8 cellular contexts compared by ENCODE assay signal in genomic region chr19:33302175-33302973, GRCh38. TPM values are rescaled to one million over a fixed set of nuclear protein-coding genes. Genes with fewer than 3 reads are reported as not detected.
A peak's percentile ranks its signal among the peaks of the same experiment; 100 is the strongest.
DNase-seq lines count a peak whose midpoint lies in the region; ATAC-seq, FAIRE-seq and TF ChIP-seq lines count a peak whose summit lies in the region.

CEBPA (minus strand) TSS chr19:33302534; CDS start chr19:33302414, 120 bp downstream.

- DNase-seq in DMS53 (lab: John Stamatoyannopoulos, UW) (peak; percentile 86), SJCRH30 (peak; percentile 84 to 93), cardiac septum (ENCODE audit: low spot score) (peak; percentile 92), pancreas (peak; percentile 77 to 95 (median 88)), ureter (ENCODE audit: low spot score) (peak; percentile 86)
- peak; percentile 47 for DNase-seq in Jurkat, Clone E6-1 (ENCODE audit: low read depth, low spot score)
- DNase-seq in activated naive CD8-positive, alpha-beta T cell treated with anti-CD3 and anti-CD28 coated beads, Interleukin-2, amount 10 ng/mL, durations not matched to agents 7 days and 5 days = peak; percentile 79

- H3K36me3 ChIP-seq in SJCRH30 (no peaks in the 10 kb centered on the region), pancreas (no peaks in the 10 kb centered on the region)

- peaks cover 6% of the 10 kb centered on the region for H3K4me1 ChIP-seq in SJCRH30
- peaks cover 15 to 37% (median 21%) of the 10 kb centered on the region in 3 donors for H3K4me1 ChIP-seq in pancreas

- intact Hi-C loops in cardiac septum (cut with DNase I) (loop anchor here (1.0 to 5.0 kb wide), 3 partner anchors 71 to 105 kb away; partner anchors contain the start of gene CEBPG), pancreas (cut with DNase I) (no loop called here)

- H3K4me3 ChIP-seq in Jurkat, Clone E6-1 (ENCODE audit: low read length) = peak within 1 kb of the TSS; percentile 31
- peak within 1 kb of the TSS; percentile 70 for H3K4me3 ChIP-seq in SJCRH30
- peak within 1 kb of the TSS; percentile 67 to 82 (median 76) for H3K4me3 ChIP-seq in pancreas

- H3K9me3 Mint-ChIP-seq in activated naive CD8-positive, alpha-beta T cell treated with anti-CD3 and anti-CD28 coated beads, Interleukin-2, amount 10 ng/mL, durations not matched to agents 7 days and 5 days = no peaks in the 10 kb centered on the region

- H3K27me3 ChIP-seq in SJCRH30 (no peaks in the 10 kb centered on the region), pancreas (no peaks in the 10 kb centered on the region)

- H3K27me3 Mint-ChIP-seq in activated naive CD8-positive, alpha-beta T cell treated with anti-CD3 and anti-CD28 coated beads, Interleukin-2, amount 10 ng/mL, durations not matched to agents 7 days and 5 days = peaks cover 48% of the 10 kb centered on the region

- ATAC-seq in GM21528 (IDR thresholded peaks at IDR 0.05; ENCODE audit: low FRiP score, unreplicated experiment) = peak; percentile 74
- ATAC-seq in activated naive CD8-positive, alpha-beta T cell treated with anti-CD3 and anti-CD28 coated beads, Interleukin-2, amount 10 ng/mL, durations not matched to agents 7 days and 5 days (ENCODE audit: low read depth) = peak; percentile 90
- peak; percentile 65 to 84 (median 78) for ATAC-seq in pancreas

- POLR2A ChIA-PET in activated naive CD8-positive, alpha-beta T cell treated with anti-CD3 and anti-CD28 coated beads, Interleukin-2, amount 10 ng/mL, durations not matched to agents 7 days and 5 days (lab: Charles Lee) = interaction anchor here (1.2 to 1.5 kb wide), 2 partner anchors 68 to 72 kb away, joined by 3 read pairs; no protein-coding TSS in a partner anchor

- no peaks in the 10 kb centered on the region for H3K36me3 Mint-ChIP-seq in activated naive CD8-positive, alpha-beta T cell treated with anti-CD3 and anti-CD28 coated beads, Interleukin-2, amount 10 ng/mL, durations not matched to agents 7 days and 5 days

- H3K9me3 ChIP-seq in SJCRH30 (replicated peaks) (no peaks in the 10 kb centered on the region), pancreas (no peaks in the 10 kb centered on the region)

- WGBS in pancreas, 2 donors = 1% methylated on average over 61 to 111 of the region's 111 CpGs

- FAIRE-seq in pancreas (lab: Jason Lieb, UNC) = no peak

- H3K4me3 Mint-ChIP-seq in activated naive CD8-positive, alpha-beta T cell treated with anti-CD3 and anti-CD28 coated beads, Interleukin-2, amount 10 ng/mL, durations not matched to agents 7 days and 5 days = peak within 1 kb of the TSS; percentile 56

- H3K4me1 Mint-ChIP-seq in activated naive CD8-positive, alpha-beta T cell treated with anti-CD3 and anti-CD28 coated beads, Interleukin-2, amount 10 ng/mL, durations not matched to agents 7 days and 5 days = no peaks in the 10 kb centered on the region

- TF ChIP-seq CTCF in pancreas (IDR thresholded peaks at IDR 0.05) = peak; percentile 20 to 34 (median 24)

- peak within 1 kb of the TSS; percentile 70 for H3K27ac ChIP-seq in SJCRH30
- H3K27ac ChIP-seq in pancreas = peak within 1 kb of the TSS; percentile 65 to 94 (median 78)

- no peak within 1 kb of the TSS for H3K27ac Mint-ChIP-seq in activated naive CD8-positive, alpha-beta T cell treated with anti-CD3 and anti-CD28 coated beads, Interleukin-2, amount 10 ng/mL, durations not matched to agents 7 days and 5 days

RNA-seq across cellular contexts. Expression of gene CEBPA, which starts in this region (rescaled TPM):
- polyA plus RNA-seq in Jurkat, Clone E6-1 (2012; ENCODE audit: insufficient read depth, insufficient read length) = 3.4 TPM
- total RNA-seq in SJCRH30 (2014; rRNA removed; shearing (Covaris generic)) = 5.8 and 5.9 TPM in 2 replicates
- total RNA-seq in activated naive CD8-positive, alpha-beta T cell treated with anti-CD3 and anti-CD28 coated beads, Interleukin-2, amount 10 ng/mL, durations not matched to agents 7 days and 5 days = 1 to 10 TPM; 1.6 to 1.9 TPM
- total RNA-seq in cardiac septum (2.3 TPM), pancreas (10 to 100 TPM in 3 of 6 donors, 1 to 10 TPM in 3; 6.1 to 18.7 (median 9.7) TPM), ureter (34.1 TPM)
- 1 to 10 TPM; 4.4 to 7.7 TPM for polyA plus RNA-seq in pancreas

Comparison
In these comparisons a context has a peak if more than half of its experiments do, and no peak if none do; other contexts are left out.
1. Peak in every context shown above with its lines: DNase-seq, ATAC-seq, H3K4me3 ChIP-seq and H3K27ac ChIP-seq.